11 cellular contexts compared by ENCODE assay signal in the genomic region with DNA sequence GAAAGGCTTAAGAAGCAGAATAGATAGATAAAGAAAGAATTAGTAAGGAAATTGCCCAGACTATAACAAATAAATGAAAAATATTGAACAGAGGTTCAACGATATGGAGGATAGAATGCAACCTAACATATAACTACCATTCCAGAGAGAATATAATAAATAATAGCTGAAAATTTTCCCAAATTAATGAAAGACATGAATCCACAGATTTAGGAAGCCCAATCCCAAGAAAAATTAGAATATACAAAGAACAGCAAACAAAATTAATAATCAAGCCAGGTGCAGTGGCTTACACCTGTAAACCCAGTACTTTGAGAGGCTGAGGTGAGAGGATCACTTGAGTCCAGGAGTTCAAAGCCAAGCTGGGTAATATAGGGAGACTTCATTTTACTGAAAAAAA.
"Had no signal": no experiment of that assay in that cellular context is flagged by ENCODE, and none has a peak within 500 bp of the region (broad histone marks: within the 10 kb centered on the region; RNA-seq: fewer than 3 reads in every experiment).

No MANE protein-coding gene starts in this region.

- H3K36me3 ChIP-seq: HAP-1 had no signal

- H3K4me1 ChIP-seq: HAP-1 had no signal

- H3K9ac ChIP-seq: GM23248 had no signal

- H3K4me3 ChIP-seq: GM23248, GM23338, HAP-1 had no signal

- ATAC-seq: GM23338, HCT116 had no signal

- H3K27ac ChIP-seq: GM23248 had no signal

- H2AFZ ChIP-seq: GM23248, GM23338 had no signal

- H3K9me3 ChIP-seq: HAP-1 had no signal

- DNase-seq: GM23248, GOT3, H7, H9, HCEC 1CT, HFFc6 had no signal

- H3K4me2 ChIP-seq: GM23338 had no signal

- FAIRE-seq: H1, H54 had no signal
